In genomic region chr2:137969876-137970275, GRCh38 we compare ENCODE assay signal across 23 cellular contexts. TPM values are rescaled to one million over a fixed set of nuclear protein-coding genes. Genes with fewer than 3 reads are reported as not detected.
A peak's percentile ranks its signal among the peaks of the same experiment; 100 is the strongest.
DNase-seq lines count a peak whose midpoint lies in the region; ATAC-seq, FAIRE-seq and TF ChIP-seq lines count a peak whose summit lies in the region.
"Had no signal": no experiment of that assay in that cellular context is flagged by ENCODE, and none has a peak within 500 bp of the region (broad histone marks: within the 10 kb centered on the region; RNA-seq: fewer than 3 reads in every experiment).

No MANE protein-coding gene starts in this region.

- no peak overlapping the region for H3K18ac ChIP-seq in mesenchymal stem cell (ENCODE audit: low read depth in 1 of 2, low read length in 2 of 2)

- H3K9me3 ChIP-seq in SK-N-SH (no peaks in the 10 kb centered on the region), mesenchymal stem cell (ENCODE audit: control insufficient read depth, low read length) (no peaks in the 10 kb centered on the region), upper lobe of right lung (no peaks in the 10 kb centered on the region), spleen (no peaks in the 10 kb centered on the region)
- H3K9me3 ChIP-seq: ovary had no signal

- H3F3A ChIP-seq in SK-N-SH (replicated peaks; ENCODE audit: insufficient read depth) = peaks cover 17% of the 10 kb centered on the region

- peaks cover 10% of the 10 kb centered on the region in 2 experiments; a peak in 2 of 4 replicates for H3K4me1 ChIP-seq in SK-N-SH (ENCODE audit: control insufficient read depth in 1 of 2, insufficient read depth in 2 of 2, low read depth in 1 of 2, low read length in 1 of 2)
- H3K4me1 ChIP-seq in mesenchymal stem cell (ENCODE audit: control insufficient read depth, insufficient read depth, low read depth, low read length) = no peaks in the 10 kb centered on the region
- H3K4me1 ChIP-seq in upper lobe of right lung = peaks cover 15% of the 10 kb centered on the region
- H3K4me1 ChIP-seq in spleen = peaks cover 0 to 17% (median 5%) of the 10 kb centered on the region in 6 donors

- TF ChIP-seq EP300 in SK-N-SH (IDR thresholded peaks at IDR 0.05; ENCODE audit: borderline replicate concordance in 1 of 2, low read depth in 1 of 2, low read length in 1 of 2) = no peak

- CTCF ChIA-PET in SK-N-SH (lab: Yijun Ruan, JAX) = no interaction called here

- TF ChIP-seq POLR2A in spleen (IDR thresholded peaks at IDR 0.05) = no peak

- no peak overlapping the region for H2BK120ac ChIP-seq in mesenchymal stem cell (ENCODE audit: low read depth, low read length)

- 89% methylated on average over 1 of the region's 1 CpG for WGBS in SK-N-SH (ENCODE audit: low lambda C conversion rate)
- no CpG with 5 or more reads among the region's 1 CpG for WGBS in mesenchymal stem cell
- 88 to 100% (median 96%) methylated on average over 1 of the region's 1 CpG for WGBS in spleen, 5 donors

- no peaks in the 10 kb centered on the region for H3K79me1 ChIP-seq in mesenchymal stem cell (replicated peaks; ENCODE audit: low read length, poor library complexity, severe bottlenecking)

- no peak overlapping the region for H2BK5ac ChIP-seq in mesenchymal stem cell (ENCODE audit: low read depth, low read length, poor library complexity, severe bottlenecking)

- no peak overlapping the region for H4K8ac ChIP-seq in mesenchymal stem cell (ENCODE audit: low read length)

- no peaks in the 10 kb centered on the region for H3K9me2 ChIP-seq in SK-N-SH

- TF ChIP-seq CTCF in SK-N-SH (IDR thresholded peaks at IDR 0.05) = no peak
- no peak for TF ChIP-seq CTCF in coronary artery (IDR thresholded peaks at IDR 0.05)
- no peak for TF ChIP-seq CTCF in upper lobe of right lung (IDR thresholded peaks at IDR 0.05)
- no peak for TF ChIP-seq CTCF in spleen (IDR thresholded peaks at IDR 0.05 in 8 of 11, conservative IDR thresholded peaks at IDR 0.05 in 3 of 11)
- TF ChIP-seq CTCF in D721Med (IDR thresholded peaks at IDR 0.05; ENCODE audit: insufficient read depth, missing control alignments) = no peak

- FAIRE-seq in D721Med (lab: Jason Lieb, UNC) = no peak
- FAIRE-seq: HTR-8/SVneo had no signal

- H3K36me3 ChIP-seq in SK-N-SH (replicated peaks in 1 of 2; ENCODE audit: control insufficient read depth in 1 of 2, insufficient read depth in 2 of 2, low read length in 1 of 2) (no peaks in the 10 kb centered on the region), mesenchymal stem cell (ENCODE audit: control insufficient read depth in 1 of 2, insufficient read depth in 2 of 2, low read depth in 1 of 2, low read length in 2 of 2) (peaks cover 0 to 47% of the 10 kb centered on the region in 2 experiments), upper lobe of right lung (peaks cover 5% of the 10 kb centered on the region), spleen (no peaks in the 10 kb centered on the region)
- H3K36me3 ChIP-seq: ovary had no signal

- H2AFZ ChIP-seq in SK-N-SH (ENCODE audit: low read depth) (no peak overlapping the region), mesenchymal stem cell (ENCODE audit: low read depth, low read length) (no peak overlapping the region)

- H2BK15ac ChIP-seq in mesenchymal stem cell (ENCODE audit: low read depth, poor library complexity, severe bottlenecking) = no peak overlapping the region

- DNase-seq in SK-N-SH = no peak
- no peak for DNase-seq in coronary artery (ENCODE audit: low spot score)
- no peak for DNase-seq in mesenchymal stem cell
- DNase-seq in upper lobe of right lung = no peak
- DNase-seq in spleen = no peak
- no peak for DNase-seq in D721Med (ENCODE audit: insufficient read length, low spot score)
- DNase-seq: activated CD4-positive, alpha-beta T cell treated with anti-CD3 and anti-CD28 coated beads for 4 hours; activated naive CD4-positive, alpha-beta T cell treated with anti-CD3 and anti-CD28 coated beads, Interleukin-2, amount 50 U/mL, for 16 hours; activated T-cell treated with anti-CD3 and anti-CD28 coated beads, Interleukin-2, amount 50 U/mL, for 72 hours; cerebellar nuclear complex; effector memory CD8-positive, alpha-beta T cell; kidney; natural killer cell; NCI-H1694 treated with DMSO at 0.1 percent for 48 hours; NCI-H82; ovary; stimulated activated CD4-positive, alpha-beta T cell treated with anti-CD3 and anti-CD28 coated beads, Interleukin-15, amount 100 ng/mL, for 24 hours; stimulated activated CD8-positive, alpha-beta memory T cell treated with anti-CD3 and anti-CD28 coated beads, Interleukin-4, amount 100 ng/mL, for 48 hours; T-helper 17 cell had no signal

- H3K23ac ChIP-seq in mesenchymal stem cell (ENCODE audit: low read length in 2 of 2) = no peak overlapping the region

- H3K27me3 ChIP-seq in SK-N-SH (ENCODE audit: insufficient read depth) (no peaks in the 10 kb centered on the region), mesenchymal stem cell (ENCODE audit: control insufficient read depth in 1 of 2, insufficient read depth in 1 of 2, low read length in 2 of 2) (no peaks in the 10 kb centered on the region), upper lobe of right lung (no peaks in the 10 kb centered on the region), spleen (replicated peaks in 1 of 7) (no peaks in the 10 kb centered on the region)
- H3K27me3 ChIP-seq: ovary had no signal

- H3K27ac ChIP-seq in SK-N-SH (ENCODE audit: low read depth in 2 of 2, low read length in 1 of 2) (peak overlapping the region; percentile 58 to 66; a peak in 2 of 4 replicates), coronary artery (peak overlapping the region; percentile 55 to 58), mesenchymal stem cell (ENCODE audit: low read length, poor library complexity, severe bottlenecking) (no peak overlapping the region), upper lobe of right lung (peak overlapping the region; percentile 67), spleen (peak overlapping the region in 4 of 8 donors; percentile 53 to 74 (median 66))
- H3K27ac ChIP-seq: 22Rv1, ovary had no signal

- ATAC-seq in SK-N-SH treated with all-trans-retinoic acid at 6 μM for 48 hours (no peak), upper lobe of right lung (no peak), HG02763 (IDR thresholded peaks at IDR 0.05; ENCODE audit: unreplicated experiment) (no peak)
- ATAC-seq: activated T-cell treated with anti-CD3 and anti-CD28 coated beads, Interleukin-2, amount 50 U/mL, for 72 hours; effector memory CD8-positive, alpha-beta T cell; natural killer cell; T-helper 17 cell had no signal

- H3K4me3 ChIP-seq in SK-N-SH (ENCODE audit: low read depth in 2 of 2, low read length in 1 of 2) (no peak overlapping the region), coronary artery (no peak overlapping the region), mesenchymal stem cell (ENCODE audit: insufficient read depth in 1 of 2, low read depth in 1 of 2, low read length in 2 of 2) (peak overlapping the region in 1 of 2 experiments; percentile 60), upper lobe of right lung (no peak overlapping the region), spleen (no peak overlapping the region)
- H3K4me3 ChIP-seq: ovary had no signal

- no peak overlapping the region for H4K91ac ChIP-seq in mesenchymal stem cell (ENCODE audit: low read length)

- TF ChIP-seq RAD21 in SK-N-SH (IDR thresholded peaks at IDR 0.05; ENCODE audit: low read length) = no peak

- H3K14ac ChIP-seq in mesenchymal stem cell (ENCODE audit: low read length in 2 of 2) = no peak overlapping the region

- no peak overlapping the region for H2AK5ac ChIP-seq in mesenchymal stem cell (ENCODE audit: low read length, severe bottlenecking)

- H2BK12ac ChIP-seq in mesenchymal stem cell (ENCODE audit: low read length in 2 of 2) = no peak overlapping the region

- no peak overlapping the region for H3K4ac ChIP-seq in mesenchymal stem cell (ENCODE audit: low read depth in 1 of 2, low read length in 2 of 2)

- H3K9ac ChIP-seq in SK-N-SH (no peak overlapping the region), mesenchymal stem cell (ENCODE audit: low read length) (peak overlapping the region; percentile 44)

- H4K20me1 ChIP-seq in SK-N-SH (ENCODE audit: insufficient read depth) = 0 out of 2 replicates have a peak, but pooled peaks cover 3% of the 10 kb centered on the region

- H3K79me2 ChIP-seq in SK-N-SH (ENCODE audit: insufficient read depth) = no peaks in the 10 kb centered on the region

- H3K4me2 ChIP-seq in SK-N-SH (no peak overlapping the region; the same call in 1 of the 2 replicates), mesenchymal stem cell (ENCODE audit: low read length, poor library complexity, severe bottlenecking) (no peak overlapping the region)

- POLR2A ChIA-PET in SK-N-SH (lab: Yijun Ruan, JAX) = no interaction called here

- intact Hi-C loops in upper lobe of right lung (cut with DNase I) (no loop called here), spleen (cut with DNase I; ENCODE audit: low total_unique reads) (no loop called here)

TF ChIP-seq in SK-N-SH, 30 proteins besides CTCF, POLR2A, EP300 and RAD21 (continues in another document):
- no peak for TF ChIP-seq SMC3 (IDR thresholded peaks at IDR 0.05; ENCODE audit: low read depth, low read length)
- TF ChIP-seq, protein P1, sequence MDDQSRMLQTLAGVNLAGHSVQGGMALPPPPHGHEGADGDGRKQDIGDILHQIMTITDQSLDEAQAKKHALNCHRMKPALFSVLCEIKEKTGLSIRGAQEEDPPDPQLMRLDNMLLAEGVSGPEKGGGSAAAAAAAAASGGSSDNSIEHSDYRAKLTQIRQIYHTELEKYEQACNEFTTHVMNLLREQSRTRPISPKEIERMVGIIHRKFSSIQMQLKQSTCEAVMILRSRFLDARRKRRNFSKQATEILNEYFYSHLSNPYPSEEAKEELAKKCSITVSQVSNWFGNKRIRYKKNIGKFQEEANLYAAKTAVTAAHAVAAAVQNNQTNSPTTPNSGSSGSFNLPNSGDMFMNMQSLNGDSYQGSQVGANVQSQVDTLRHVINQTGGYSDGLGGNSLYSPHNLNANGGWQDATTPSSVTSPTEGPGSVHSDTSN (IDR thresholded peaks at IDR 0.05) = no peak

TF ChIP-seq in SK-N-SH treated with all-trans-retinoic acid at 6 μM for 48 hours, 23 proteins besides CTCF, POLR2A, EP300 and RAD21 (continues in another document):
- TF ChIP-seq, protein P2, sequence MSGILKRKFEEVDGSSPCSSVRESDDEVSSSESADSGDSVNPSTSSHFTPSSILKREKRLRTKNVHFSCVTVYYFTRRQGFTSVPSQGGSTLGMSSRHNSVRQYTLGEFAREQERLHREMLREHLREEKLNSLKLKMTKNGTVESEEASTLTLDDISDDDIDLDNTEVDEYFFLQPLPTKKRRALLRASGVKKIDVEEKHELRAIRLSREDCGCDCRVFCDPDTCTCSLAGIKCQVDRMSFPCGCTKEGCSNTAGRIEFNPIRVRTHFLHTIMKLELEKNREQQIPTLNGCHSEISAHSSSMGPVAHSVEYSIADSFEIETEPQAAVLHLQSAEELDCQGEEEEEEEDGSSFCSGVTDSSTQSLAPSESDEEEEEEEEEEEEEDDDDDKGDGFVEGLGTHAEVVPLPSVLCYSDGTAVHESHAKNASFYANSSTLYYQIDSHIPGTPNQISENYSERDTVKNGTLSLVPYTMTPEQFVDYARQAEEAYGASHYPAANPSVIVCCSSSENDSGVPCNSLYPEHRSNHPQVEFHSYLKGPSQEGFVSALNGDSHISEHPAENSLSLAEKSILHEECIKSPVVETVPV (CRISPR knock-in tag; IDR thresholded peaks at IDR 0.05) = no peak

RNA-seq across cellular contexts. Expression of gene HNMT, which starts 5.6 kb away (rescaled TPM):
- polyA plus RNA-seq in SK-N-SH (2012; rRNA removed) (1.8 and 2.5 TPM in 2 replicates), spleen (10 to 100 TPM; 38.4 to 40.4 (median 40.2) TPM)
- 2.9 and 3.4 TPM in 2 replicates for polyA plus RNA-seq in SK-N-SH (2012; cell fraction: cytosol; rRNA removed)
- polyA plus RNA-seq in SK-N-SH (2012; cell fraction: nucleus; rRNA removed) = 0.69 and 1.3 TPM in 2 replicates
- polyA plus RNA-seq in mesenchymal stem cell (2013, experiment 1 of 2) = 69.7 TPM
- polyA plus RNA-seq in mesenchymal stem cell (2013, experiment 2 of 2) = 69.8 TPM
- total RNA-seq in upper lobe of right lung (67.4 TPM), spleen (10 to 100 TPM; 31.2 to 74.2 (median 52.2) TPM)
- total RNA-seq: activated T-cell treated with anti-CD3 and anti-CD28 coated beads, Interleukin-2, amount 50 U/mL, for 72 hours had no signal
